Comparison of ENCODE assay signal across 8 cellular contexts in genomic region chr20:20824924-20825584, GRCh38.
DNase-seq lines count a peak whose midpoint lies in the region; ATAC-seq lines count a peak whose summit lies in the region.

No MANE protein-coding gene starts in this region.

- peak; percentile 75 for ATAC-seq in HG02759 (IDR thresholded peaks at IDR 0.05; ENCODE audit: unreplicated experiment)

- DNase-seq in ELF-1 (ENCODE audit: low read depth, low spot score) (peak; percentile 67), NCI-H446 (lab: John Stamatoyannopoulos, UW) (peak; percentile 71 to 92), midbrain (lab: John Stamatoyannopoulos, UW) (peak; percentile 71), NCI-H1694 treated with DMSO at 0.1 percent for 48 hours (lab: John Stamatoyannopoulos, UW) (no peak)
- peak; percentile 70 for DNase-seq in activated CD4-positive, alpha-beta T cell treated with anti-CD3 and anti-CD28 coated beads for 48 hours
- peak; percentile 16 for DNase-seq in effector CD8-positive, alpha-beta T cell (lab: John Stamatoyannopoulos, UW)
- peak; percentile 7 to 30 for DNase-seq in stimulated activated CD8-positive, alpha-beta memory T cell treated with anti-CD3 and anti-CD28 coated beads, Interleukin-7, amount 100 ng/mL, for 48 hours (ENCODE audit: extremely low read depth in 1 of 2, low read depth in 1 of 2)
